15 cellular contexts compared by ENCODE assay signal in the genomic region with DNA sequence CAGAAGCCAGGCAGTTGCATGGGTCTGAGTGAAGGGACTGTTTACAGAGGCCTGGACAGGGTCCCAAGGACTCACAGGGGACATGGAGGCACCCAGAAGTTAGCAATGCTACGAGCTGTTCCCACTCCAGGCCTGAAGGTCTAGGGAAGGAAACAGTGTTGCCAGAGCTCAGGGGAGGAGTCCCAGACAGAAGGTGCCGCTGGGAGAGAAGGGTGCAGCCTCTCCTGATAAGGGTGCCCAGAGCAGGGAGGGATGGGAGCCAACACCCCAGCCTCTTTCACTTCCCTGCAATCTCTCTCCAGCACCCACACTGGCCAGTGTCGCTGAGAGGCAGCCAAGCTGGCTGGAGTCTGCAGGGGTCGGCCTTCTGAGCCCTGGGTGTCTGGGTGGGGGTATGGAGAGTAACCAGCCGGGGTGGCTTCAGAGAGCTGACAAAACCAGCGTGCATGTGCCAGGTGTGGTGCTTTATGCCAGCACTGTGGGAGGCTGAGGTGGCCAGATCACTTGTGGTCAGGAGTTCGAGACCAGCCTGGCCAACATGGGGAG.
DNase-seq lines count a peak whose midpoint lies in the region; ATAC-seq and TF ChIP-seq lines count a peak whose summit lies in the region.
"Had no signal": no experiment of that assay in that cellular context is flagged by ENCODE, and none has a peak within 500 bp of the region (broad histone marks: within the 10 kb centered on the region; RNA-seq: fewer than 3 reads in every experiment).

No MANE protein-coding gene starts in this region.

- H3K9me3 ChIP-seq in stomach = no peaks in the 10 kb centered on the region
- H3K9me3 ChIP-seq: HAP-1 had no signal

- no peak for TF ChIP-seq EP300 in stomach (IDR thresholded peaks at IDR 0.05)

- intact Hi-C loops in left ventricle myocardium superior (cut with micrococcal nuclease) = no loop called here
- intact Hi-C loops in Right ventricle myocardium superior (cut with DNase I) = no loop called here
- intact Hi-C loops in left colon (cut with DNase I, micrococcal nuclease) = no loop called here
- intact Hi-C loops in stomach (cut with DNase I; ENCODE audit: low total_unique reads) = no loop called here

- 28 to 62% (median 46%) methylated on average over 4 to 7 of the region's 7 CpGs for WGBS in stomach, 5 donors

- peaks cover 4 to 29% (median 25%) of the 10 kb centered on the region in 4 donors for H3K4me1 ChIP-seq in stomach

- TF ChIP-seq POLR2A in stomach (IDR thresholded peaks at IDR 0.05) = no peak

- DNase-seq in left ventricle myocardium superior (no peak), Right ventricle myocardium superior (no peak), left colon (no peak), stomach (peak; percentile 55), Ammon's horn (ENCODE audit: low spot score) (no peak)
- DNase-seq: ACHN; C1 segment of cervical spinal cord; Calu3; CD4-positive, alpha-beta T cell; DMS 273 treated with DMSO at 0.1 percent for 48 hours; GM23248 had no signal

- H3K36me3 ChIP-seq in stomach = no peaks in the 10 kb centered on the region
- H3K36me3 ChIP-seq: HAP-1 had no signal

- no peak overlapping the region for H3K27ac ChIP-seq in stomach
- H3K27ac ChIP-seq: GM23248 had no signal

- ATAC-seq in left ventricle myocardium superior (peak; percentile 54), Right ventricle myocardium superior (ENCODE audit: poor library complexity) (no peak), left colon (peak; percentile 84), GM21619 (IDR thresholded peaks at IDR 0.05; ENCODE audit: unreplicated experiment) (no peak), HG03045 (IDR thresholded peaks at IDR 0.05; ENCODE audit: unreplicated experiment) (no peak)
- ATAC-seq: HepG2 had no signal

- peaks cover 0 to 62% (median 28%) of the 10 kb centered on the region in 3 donors for H3K27me3 ChIP-seq in stomach

- TF ChIP-seq CTCF in stomach (IDR thresholded peaks at IDR 0.05) = no peak

- H3K4me3 ChIP-seq in stomach = no peak overlapping the region
- H3K4me3 ChIP-seq: GM23248, HAP-1 had no signal

Comparison
In these comparisons a context has a peak if more than half of its experiments do, and no peak if none do; other contexts are left out.
1. ATAC-seq: peak in left ventricle myocardium superior (single experiment) and left colon (single experiment); none in Right ventricle myocardium superior (single experiment), GM21619 (single experiment) and HG03045 (single experiment).